In the genomic region with DNA sequence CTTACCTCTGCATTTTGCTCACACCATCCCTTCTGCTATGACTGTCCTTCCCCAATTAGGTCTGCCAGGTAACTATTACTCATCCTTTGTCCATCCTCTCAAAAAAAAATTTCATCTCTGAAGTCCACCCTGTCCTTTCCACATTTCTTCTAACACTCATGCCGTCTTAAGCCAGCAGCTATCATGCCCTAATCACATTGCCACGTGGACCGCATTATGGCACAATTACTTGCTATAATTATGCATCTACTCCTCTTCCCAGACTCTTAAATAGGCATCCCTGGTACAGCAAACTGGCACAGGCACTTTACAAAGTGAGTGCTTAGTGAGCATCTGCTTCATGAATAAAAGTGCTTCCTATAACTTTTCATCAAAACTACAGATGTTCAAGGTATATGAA, we compare ENCODE assay signal across 20 cellular contexts.
"Had no signal": no experiment of that assay in that cellular context is flagged by ENCODE, and none has a peak within 500 bp of the region (broad histone marks: within the 10 kb centered on the region; RNA-seq: fewer than 3 reads in every experiment).

No MANE protein-coding gene starts in this region.

- H3K27me3 ChIP-seq: MG63, SJCRH30 had no signal

- H3K9me3 ChIP-seq: MG63, SJCRH30 had no signal

- H3K27ac ChIP-seq: RWPE1, SJCRH30 had no signal

- ATAC-seq: HepG2, Panc1 had no signal

- H3K4me3 ChIP-seq: MG63, SJCRH30 had no signal

- DNase-seq: IMR-90, Karpas-422, KG1, MG63, NCI-H1092, NCI-H1105 treated with DMSO at 0.1 percent for 48 hours, NCI-H1417 treated with DMSO at 0.1 percent for 48 hours, NCI-H146, NCI-H1694 treated with DMSO at 0.1 percent for 48 hours, NCI-H1930, NCI-H2081, NCI-H2107, NCI-H2227 treated with DMSO at 0.1 percent for 48 hours, NCI-H526, NCI-H774, SHP77 treated with DMSO at 0.1 percent for 48 hours, SJCRH30 had no signal

- H3K36me3 ChIP-seq: MG63, SJCRH30 had no signal

- H3K4me1 ChIP-seq: SJCRH30 had no signal
